ENCODE assay signal across 12 cellular contexts in genomic region chr11:71930556-71931244, GRCh38. TPM values are rescaled to one million over a fixed set of nuclear protein-coding genes. Genes with fewer than 3 reads are reported as not detected.
DNase-seq lines count a peak whose midpoint lies in the region; FAIRE-seq and TF ChIP-seq lines count a peak whose summit lies in the region.
"Had no signal": no experiment of that assay in that cellular context is flagged by ENCODE, and none has a peak within 500 bp of the region (broad histone marks: within the 10 kb centered on the region; RNA-seq: fewer than 3 reads in every experiment).

No MANE protein-coding gene starts in this region.

- H3K4me3 ChIP-seq in ACC112 (ENCODE audit: low read depth, low read length) (peak overlapping the region; percentile 98), mesodermal cell (ENCODE audit: extremely low read depth, insufficient read depth, low read length, poor library complexity, severe bottlenecking) (peak overlapping the region; percentile 74), uterus (no peak overlapping the region)

- H3K27me3 ChIP-seq in ACC112 (ENCODE audit: insufficient read depth, low read length): no peaks in the 10 kb centered on the region
- no peaks in the 10 kb centered on the region for H3K27me3 ChIP-seq in uterus
- H3K27me3 ChIP-seq: MG63 had no signal

- WGBS in mesodermal cell (ENCODE audit: insufficient coverage in 2 of 2), 2 experiments: 80 to 83% methylated on average over 2 to 7 of the region's 11 CpGs

- peak overlapping the region; percentile 25; the same call in 1 of the 2 replicates for H3K27ac ChIP-seq in ACC112 (ENCODE audit: low read depth, low read length)
- H3K27ac ChIP-seq in mesodermal cell (ENCODE audit: low read depth, low read length, severe bottlenecking): no peak overlapping the region
- no peak overlapping the region for H3K27ac ChIP-seq in uterus
- H3K27ac ChIP-seq: epithelial cell of prostate had no signal

- H3K4me1 ChIP-seq in ACC112 (ENCODE audit: control insufficient read depth, insufficient read depth, low read length, unreplicated experiment) (peaks cover 30% of the 10 kb centered on the region), mesodermal cell (ENCODE audit: control insufficient read depth, insufficient read depth, low read length, poor library complexity, severe bottlenecking) (no peaks in the 10 kb centered on the region), uterus (peaks cover 3 to 8% of the 10 kb centered on the region in 2 donors)

- no peaks in the 10 kb centered on the region for H3K9me3 ChIP-seq in mesodermal cell (ENCODE audit: control insufficient read depth, low read length)
- no peaks in the 10 kb centered on the region for H3K9me3 ChIP-seq in uterus
- H3K9me3 ChIP-seq: MG63 had no signal

- H2AFZ ChIP-seq in ACC112 (ENCODE audit: low read length, unreplicated experiment): no peak overlapping the region

- H3K79me2 ChIP-seq in ACC112 (ENCODE audit: control insufficient read depth, insufficient read depth, low read length, unreplicated experiment): peaks cover 76% of the 10 kb centered on the region

- FAIRE-seq in GM12892 (lab: Jason Lieb, UNC): peak; percentile 53

- TF ChIP-seq CTCF in uterus (IDR thresholded peaks at IDR 0.05): no peak

- intact Hi-C loops in uterus (cut with DNase I; ENCODE audit: low total_unique reads): no loop called here

- TF ChIP-seq POLR2A in GM12892 (IDR thresholded peaks at IDR 0.05; ENCODE audit: low read depth, low read length) (no peak), uterus (IDR thresholded peaks at IDR 0.05) (no peak)

- H3K36me3 ChIP-seq in ACC112 (ENCODE audit: insufficient read depth, low read length): no peaks in the 10 kb centered on the region
- H3K36me3 ChIP-seq in mesodermal cell (ENCODE audit: control insufficient read depth, insufficient read depth, low read length): peaks cover 7% of the 10 kb centered on the region
- no peaks in the 10 kb centered on the region for H3K36me3 ChIP-seq in uterus
- H3K36me3 ChIP-seq: MG63 had no signal

- DNase-seq in GM12892 (ENCODE audit: insufficient read length) (no peak), NOMO-1 treated with DMSO at 0.1 percent for 48 hours (lab: John Stamatoyannopoulos, UW; ENCODE audit: unreplicated experiment) (no peak), kidney tubule cell (ENCODE audit: low spot score) (no peak), uterus (no peak)
- peak; percentile 43 for DNase-seq in activated T-cell treated with anti-CD3 and anti-CD28 coated beads, Interleukin-2, amount 50 U/mL, for 48 hours
- DNase-seq in activated CD4-positive, CD25-positive, alpha-beta regulatory T cell treated with anti-CD3 and anti-CD28 coated beads, Interleukin-2, amount 50 U/mL, for 72 hours: no peak
- DNase-seq: MG63, NCI-H82, T1000 had no signal

RNA-seq across cellular contexts. Expression of gene RNF121, which starts 1.9 kb away (rescaled TPM):
- 29.2 TPM for polyA plus RNA-seq in GM12892 (2012; ENCODE audit: missing spikeins)
- polyA plus RNA-seq in mesodermal cell (2013, experiment 1 of 2): 29.0 TPM
- 24.3 TPM for polyA plus RNA-seq in mesodermal cell (2013, experiment 2 of 2)
- total RNA-seq in uterus: 10 to 100 TPM in 3 of 4 donors, 1 to 10 TPM in 1; 3.8 to 56.2 (median 47.0) TPM

RNA-seq across cellular contexts. Expression of gene XNDC1N, which starts 2.3 kb away (rescaled TPM):
- 8.3 TPM for polyA plus RNA-seq in GM12892 (2012; ENCODE audit: missing spikeins)
- polyA plus RNA-seq in mesodermal cell (2013, experiment 1 of 2): 3.9 TPM
- 2.5 TPM for polyA plus RNA-seq in mesodermal cell (2013, experiment 2 of 2)
- total RNA-seq in uterus: 100 to 1,000 TPM in 1 of 4 donors, 10 to 100 TPM in 2, 1 to 10 TPM in 1; 8.2 to 176 (median 21.4) TPM

RNA-seq across cellular contexts. Expression of gene DEFB131B, which starts 52.4 kb away (rescaled TPM):
- polyA plus RNA-seq in GM12892 (2012; ENCODE audit: missing spikeins): not detected
- polyA plus RNA-seq in mesodermal cell (2013, experiment 1 of 2): not detected
- not detected for polyA plus RNA-seq in mesodermal cell (2013, experiment 2 of 2)
- not detected for total RNA-seq in uterus

Comparison
In these comparisons a context has a peak if more than half of its experiments do, and no peak if none do; other contexts are left out.
1. H3K4me3 ChIP-seq: peak in ACC112 (single experiment) and mesodermal cell (single experiment); none in uterus (0 of 2).
2. DNase-seq: peak in activated T-cell treated with anti-CD3 and anti-CD28 coated beads, Interleukin-2, amount 50 U/mL, for 48 hours (2 of 2); none in GM12892 (single experiment), NOMO-1 treated with DMSO at 0.1 percent for 48 hours (single experiment), activated CD4-positive, CD25-positive, alpha-beta regulatory T cell treated with anti-CD3 and anti-CD28 coated beads, Interleukin-2, amount 50 U/mL, for 72 hours (single experiment), kidney tubule cell (single experiment) and uterus (0 of 2).